Comparison of ENCODE assay signal across 14 cellular contexts in genomic region chr19:8085606-8086464, GRCh38. TPM values are rescaled to one million over a fixed set of nuclear protein-coding genes. Genes with fewer than 3 reads are reported as not detected.
DNase-seq lines count a peak whose midpoint lies in the region; ATAC-seq and TF ChIP-seq lines count a peak whose summit lies in the region.
"Had no signal": no experiment of that assay in that cellular context is flagged by ENCODE, and none has a peak within 500 bp of the region (broad histone marks: within the 10 kb centered on the region; RNA-seq: fewer than 3 reads in every experiment).

No MANE protein-coding gene starts in this region.

- ATAC-seq in CD4-positive, alpha-beta T cell (ENCODE audit: poor library complexity): no peak
- no peak for ATAC-seq in psoas muscle
- ATAC-seq: naive thymus-derived CD4-positive, alpha-beta T cell had no signal

- no peak for TF ChIP-seq POLR2A in tibial nerve (IDR thresholded peaks at IDR 0.05)

- H3K27ac ChIP-seq in endodermal cell (ENCODE audit: low read depth, low read length) (peak overlapping the region; percentile 44), tibial nerve (no peak overlapping the region), psoas muscle (no peak overlapping the region)
- no peak overlapping the region for H3K27ac ChIP-seq in CD4-positive, alpha-beta T cell (ENCODE audit: low read depth, low read length)

- H3K4me3 Mint-ChIP-seq in endodermal cell: no peak overlapping the region
- no peak overlapping the region for H3K4me3 Mint-ChIP-seq in CD4-positive, alpha-beta T cell
- H3K4me3 Mint-ChIP-seq: brain; naive thymus-derived CD4-positive, alpha-beta T cell had no signal

- H3K36me3 ChIP-seq in endodermal cell (ENCODE audit: control insufficient read depth, insufficient read depth, low read length): peaks cover 60% of the 10 kb centered on the region
- H3K36me3 ChIP-seq in tibial nerve: no peaks in the 10 kb centered on the region
- no peaks in the 10 kb centered on the region for H3K36me3 ChIP-seq in psoas muscle (ENCODE audit: insufficient read depth in 1 of 2, low read depth in 1 of 2)

- 76 to 89% methylated on average over 2 to 19 of the region's 20 CpGs for WGBS in endodermal cell (ENCODE audit: insufficient coverage in 1 of 2, insufficient read length in 1 of 2), 2 experiments
- WGBS in tibial nerve, 2 donors: 51% methylated on average over 20 of the region's 20 CpGs
- 61 to 64% (median 63%) methylated on average over 20 of the region's 20 CpGs for WGBS in psoas muscle, 3 donors

- H3K27me3 ChIP-seq in endodermal cell (ENCODE audit: control insufficient read depth, insufficient read depth, low read length, poor library complexity, severe bottlenecking) (no peaks in the 10 kb centered on the region), tibial nerve (no peaks in the 10 kb centered on the region), psoas muscle (ENCODE audit: insufficient read depth in 3 of 3, low read length in 2 of 3) (no peaks in the 10 kb centered on the region)
- no peaks in the 10 kb centered on the region for H3K27me3 ChIP-seq in CD4-positive, alpha-beta T cell (ENCODE audit: control insufficient read depth, insufficient read depth, low read length)

- H3K27me3 Mint-ChIP-seq in endodermal cell (ENCODE audit: insufficient read depth): no peaks in the 10 kb centered on the region
- H3K27me3 Mint-ChIP-seq in CD4-positive, alpha-beta T cell: no peaks in the 10 kb centered on the region
- H3K27me3 Mint-ChIP-seq: brain had no signal

- H3K9me3 ChIP-seq in endodermal cell (ENCODE audit: control insufficient read depth, low read length): peaks cover 19% of the 10 kb centered on the region
- no peaks in the 10 kb centered on the region for H3K9me3 ChIP-seq in CD4-positive, alpha-beta T cell (ENCODE audit: control insufficient read depth, low read length)
- H3K9me3 ChIP-seq in tibial nerve: peaks cover 0 to 17% (median 0%) of the 10 kb centered on the region in 4 donors
- no peaks in the 10 kb centered on the region for H3K9me3 ChIP-seq in psoas muscle

- H3K9me3 Mint-ChIP-seq in endodermal cell: peaks cover 5% of the 10 kb centered on the region
- H3K9me3 Mint-ChIP-seq in CD4-positive, alpha-beta T cell: no peaks in the 10 kb centered on the region

- DNase-seq in NCI-H748 (lab: John Stamatoyannopoulos, UW; ENCODE audit: unreplicated experiment): peak; percentile 56
- no peak for DNase-seq in NCI-H748 treated with DMSO at 0.1 percent for 48 hours (lab: John Stamatoyannopoulos, UW)
- DNase-seq in NOMO-1 treated with DMSO at 0.1 percent for 48 hours (lab: John Stamatoyannopoulos, UW; ENCODE audit: unreplicated experiment): peak; percentile 10
- peak; percentile 49 for DNase-seq in endodermal cell
- peak; percentile 34 for DNase-seq in stimulated activated CD8-positive, alpha-beta memory T cell treated with anti-CD3 and anti-CD28 coated beads, Interleukin-4, amount 100 ng/mL, for 48 hours
- DNase-seq in CD4-positive, alpha-beta T cell: no peak
- no peak for DNase-seq in tibial nerve (ENCODE audit: low spot score in 2 of 2)
- no peak for DNase-seq in psoas muscle
- DNase-seq: activated T-cell treated with anti-CD3 and anti-CD28 coated beads, Interleukin-2, amount 50 U/mL, for 1 hour; EL had no signal

- TF ChIP-seq CTCF in endodermal cell (conservative IDR thresholded peaks at IDR 0.05) (no peak), tibial nerve (IDR thresholded peaks at IDR 0.05) (no peak), psoas muscle (IDR thresholded peaks at IDR 0.05) (no peak)
- no peak for TF ChIP-seq CTCF in CD4-positive, alpha-beta T cell (IDR thresholded peaks at IDR 0.05)

- peak overlapping the region; percentile 74 for H3K27ac Mint-ChIP-seq in endodermal cell
- no peak overlapping the region for H3K27ac Mint-ChIP-seq in CD4-positive, alpha-beta T cell

- no peak overlapping the region for H3K4me3 ChIP-seq in endodermal cell (ENCODE audit: low read length)
- no peak overlapping the region for H3K4me3 ChIP-seq in tibial nerve
- no peak overlapping the region for H3K4me3 ChIP-seq in psoas muscle
- H3K4me3 ChIP-seq: smooth muscle cell had no signal

- TF ChIP-seq EP300 in tibial nerve (IDR thresholded peaks at IDR 0.05): no peak

- CTCF ChIA-PET in CD4-positive, alpha-beta T cell (lab: Charles Lee): no interaction called here

- peaks cover 35% of the 10 kb centered on the region for H3K36me3 Mint-ChIP-seq in endodermal cell (ENCODE audit: low read depth)
- no peaks in the 10 kb centered on the region for H3K36me3 Mint-ChIP-seq in CD4-positive, alpha-beta T cell (ENCODE audit: low read depth)

- POLR2A ChIA-PET in CD4-positive, alpha-beta T cell (lab: Charles Lee): no interaction called here

- H3K4me1 Mint-ChIP-seq in endodermal cell: no peaks in the 10 kb centered on the region
- H3K4me1 Mint-ChIP-seq in CD4-positive, alpha-beta T cell (ENCODE audit: low read depth): no peaks in the 10 kb centered on the region
- H3K4me1 Mint-ChIP-seq: brain had no signal

- H3K4me1 ChIP-seq in endodermal cell (ENCODE audit: control insufficient read depth, insufficient read depth, low read length) (no peaks in the 10 kb centered on the region), tibial nerve (no peaks in the 10 kb centered on the region), psoas muscle (no peaks in the 10 kb centered on the region)

- intact Hi-C loops in CD4-positive, alpha-beta T cell (cut with DNase I, micrococcal nuclease): no loop called here
- intact Hi-C loops in psoas muscle (cut with DNase I): no loop called here

- no peak overlapping the region for H3K9ac ChIP-seq in endodermal cell (ENCODE audit: extremely low read depth, low read length, poor library complexity, severe bottlenecking)

RNA-seq across cellular contexts. Expression of gene CCL25, which starts 33.3 kb away (rescaled TPM):
- total RNA-seq in endodermal cell (not detected), tibial nerve (not detected), psoas muscle (not detected)
- 0.50 TPM for polyA plus RNA-seq in endodermal cell (2013, experiment 1 of 2)
- 0.54 TPM for polyA plus RNA-seq in endodermal cell (2013, experiment 2 of 2)
- not detected for total RNA-seq in CD4-positive, alpha-beta T cell
- polyA plus RNA-seq in psoas muscle: under 1 TPM in 1 of 3 donors, not detected in 2; 0.22 TPM
- total RNA-seq: epithelial cell of proximal tubule, smooth muscle cell had no signal
- polyA plus RNA-seq: naive thymus-derived CD4-positive, alpha-beta T cell had no signal

Comparison
In these comparisons a context has a peak if more than half of its experiments do, and no peak if none do; other contexts are left out.
1. DNase-seq: peak in NCI-H748 (single experiment), NOMO-1 treated with DMSO at 0.1 percent for 48 hours (single experiment), endodermal cell (single experiment) and stimulated activated CD8-positive, alpha-beta memory T cell treated with anti-CD3 and anti-CD28 coated beads, Interleukin-4, amount 100 ng/mL, for 48 hours (single experiment); none in NCI-H748 treated with DMSO at 0.1 percent for 48 hours (single experiment), CD4-positive, alpha-beta T cell (0 of 10), tibial nerve (0 of 2) and psoas muscle (0 of 2).